Comparison of ENCODE assay signal across 8 cellular contexts in the genomic region with DNA sequence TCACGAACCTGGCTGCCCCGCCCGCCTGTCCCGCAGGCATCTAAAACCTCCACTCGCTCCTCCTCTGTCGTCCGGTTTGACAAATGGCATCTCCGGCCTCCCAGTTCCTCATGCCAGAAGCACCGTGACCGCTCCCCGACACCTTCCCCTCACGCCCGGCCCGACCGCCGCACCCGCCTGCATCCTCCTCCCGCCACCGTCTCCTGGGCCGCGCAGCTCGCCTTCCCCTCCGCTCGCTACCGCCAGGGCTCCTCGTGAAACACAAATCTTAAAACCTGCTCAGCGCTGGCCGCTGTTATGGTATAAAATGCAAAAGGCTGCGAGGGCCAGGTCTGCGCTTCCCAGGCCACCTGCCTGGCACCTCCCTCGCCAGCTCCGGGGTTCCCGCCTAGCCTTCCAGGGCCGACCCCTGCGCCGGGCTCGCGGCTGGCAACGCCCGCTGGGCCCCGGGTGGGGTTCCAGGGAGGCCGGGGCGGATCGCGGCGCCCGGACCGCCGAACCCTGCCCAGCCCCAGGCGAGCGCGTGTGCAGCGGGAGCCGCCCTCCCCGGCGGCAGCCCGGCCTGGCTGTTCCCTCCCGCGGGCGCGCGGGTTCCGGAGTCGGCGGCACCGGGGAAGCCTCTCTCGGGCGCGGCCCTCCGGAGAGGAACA. TPM values are rescaled to one million over a fixed set of nuclear protein-coding genes. Genes with fewer than 3 reads are reported as not detected.
A peak's percentile ranks its signal among the peaks of the same experiment; 100 is the strongest.
DNase-seq lines count a peak whose midpoint lies in the region; ATAC-seq and TF ChIP-seq lines count a peak whose summit lies in the region.

No MANE protein-coding gene starts in this region.

- CTCF ChIA-PET in AG04449 (lab: Yijun Ruan, JAX): interaction anchor here (1.3 to 2.4 kb wide), 3 partner anchors 8 to 147 kb away, joined by 3 to 10 read pairs (median 7); no protein-coding TSS in a partner anchor

- H3K9me3 ChIP-seq in ovary: no peaks in the 10 kb centered on the region

- no peak for TF ChIP-seq POLR2A in ovary (IDR thresholded peaks at IDR 0.05)

- no peaks in the 10 kb centered on the region for H3K36me3 Mint-ChIP-seq in activated T-cell treated with anti-CD3 and anti-CD28 coated beads, Interleukin-2, amount 50 U/mL, for 4 hours (ENCODE audit: insufficient read depth)

- no peaks in the 10 kb centered on the region for H3K27me3 Mint-ChIP-seq in activated T-cell treated with anti-CD3 and anti-CD28 coated beads, Interleukin-2, amount 50 U/mL, for 4 hours (ENCODE audit: low read depth)

- H3K4me3 Mint-ChIP-seq in activated T-cell treated with anti-CD3 and anti-CD28 coated beads, Interleukin-2, amount 50 U/mL, for 4 hours: peak overlapping the region; percentile 84

- POLR2A ChIA-PET in AG04449 (lab: Yijun Ruan, JAX): interaction anchor here (0.8 to 2.0 kb wide), 7 partner anchors 10 to 361 kb away, joined by 3 to 31 read pairs (median 8); partner anchors contain the start of genes EME2, MAPK8IP3, MRPS34 and NME3

- intact Hi-C loops in ovary (cut with DNase I): no loop called here

- H3K4me1 ChIP-seq in ovary (ENCODE audit: insufficient read depth): peaks cover 8% of the 10 kb centered on the region

- no peak for TF ChIP-seq EP300 in ovary (IDR thresholded peaks at IDR 0.05)

- H3K9me3 Mint-ChIP-seq in activated T-cell treated with anti-CD3 and anti-CD28 coated beads, Interleukin-2, amount 50 U/mL, for 4 hours: no peaks in the 10 kb centered on the region

- peak overlapping the region; percentile 76 for H3K4me3 ChIP-seq in AG04449 (ENCODE audit: low read depth, low read length)
- peak overlapping the region; percentile 76 to 79 for H3K4me3 ChIP-seq in foreskin fibroblast (ENCODE audit: low read depth in 1 of 2, low read length in 2 of 2)
- peak overlapping the region; percentile 78 for H3K4me3 ChIP-seq in ovary

- peaks cover 24% of the 10 kb centered on the region for H3K4me1 Mint-ChIP-seq in activated T-cell treated with anti-CD3 and anti-CD28 coated beads, Interleukin-2, amount 50 U/mL, for 4 hours (ENCODE audit: low read depth)

- peak; percentile 4 for ATAC-seq in GM18868 (IDR thresholded peaks at IDR 0.05; ENCODE audit: unreplicated experiment)
- ATAC-seq in HG03571 (IDR thresholded peaks at IDR 0.05; ENCODE audit: unreplicated experiment): peak; percentile 1
- peak; percentile 15 to 19 for ATAC-seq in activated T-cell treated with anti-CD3 and anti-CD28 coated beads, Interleukin-2, amount 50 U/mL, for 4 hours

- 1 to 2% (median 1%) methylated on average over 34 to 70 of the region's 70 CpGs for WGBS in ovary, 3 donors

- no peaks in the 10 kb centered on the region for H3K27me3 ChIP-seq in ovary

- TF ChIP-seq CTCF in AG04449 (IDR thresholded peaks at IDR 0.05; ENCODE audit: insufficient read depth, low read length, missing control alignments) (peak; percentile 11), foreskin fibroblast (IDR thresholded peaks at IDR 0.05; ENCODE audit: low read depth, low read length) (peak; percentile 3), ovary (IDR thresholded peaks at IDR 0.05) (no peak)

- peak overlapping the region; percentile 90 to 95 for H3K27ac ChIP-seq in ovary

- no peaks in the 10 kb centered on the region for H3K36me3 ChIP-seq in ovary

- DNase-seq in AG04449 (ENCODE audit: low read depth, low spot score): no peak
- DNase-seq in activated T-cell treated with anti-CD3 and anti-CD28 coated beads, Interleukin-2, amount 50 U/mL, for 4 hours: no peak
- peak in 1 of 2 donors; percentile 60 for DNase-seq in foreskin fibroblast
- peak in 2 of 5 donors; percentile 47 to 48 for DNase-seq in ovary
- no peak for DNase-seq in NK-92 (lab: John Stamatoyannopoulos, UW; ENCODE audit: unreplicated experiment)
- no peak for DNase-seq in occipital lobe (lab: John Stamatoyannopoulos, UW)

RNA-seq across cellular contexts. Expression of gene SPSB3, which starts 0.5 kb away (rescaled TPM):
- total RNA-seq in activated T-cell treated with anti-CD3 and anti-CD28 coated beads, Interleukin-2, amount 50 U/mL, for 4 hours: 10 to 100 TPM; 15.5 to 20.8 (median 16.8) TPM
- total RNA-seq in ovary (10 to 100 TPM; 34.9 to 98.5 (median 57.6) TPM), occipital lobe (60.5 TPM)
- 100 to 1,000 TPM in 1 of 2 donors, 1 to 10 TPM in 1; 2.4 to 138 TPM for polyA plus RNA-seq in ovary

RNA-seq across cellular contexts. Expression of gene NUBP2, which starts 0.9 kb away (rescaled TPM):
- 100 to 1,000 TPM in 1 of 3 donors, 10 to 100 TPM in 2; 85.7 to 101 (median 94.7) TPM for total RNA-seq in activated T-cell treated with anti-CD3 and anti-CD28 coated beads, Interleukin-2, amount 50 U/mL, for 4 hours
- total RNA-seq in ovary: 10 to 100 TPM; 42.8 to 72.0 (median 52.3) TPM
- 10 to 100 TPM in 1 of 2 donors, under 1 TPM in 1; 0.50 to 76.5 TPM for polyA plus RNA-seq in ovary
- 37.9 TPM for total RNA-seq in occipital lobe

RNA-seq across cellular contexts. Expression of gene MRPS34, which starts 8.9 kb away (rescaled TPM):
- total RNA-seq in activated T-cell treated with anti-CD3 and anti-CD28 coated beads, Interleukin-2, amount 50 U/mL, for 4 hours: 100 to 1,000 TPM; 223 to 288 (median 265) TPM
- total RNA-seq in ovary (10 to 100 TPM; 47.5 to 79.4 (median 53.6) TPM), occipital lobe (30.6 TPM)
- 10 to 100 TPM; 31.8 to 61.4 TPM for polyA plus RNA-seq in ovary

RNA-seq across cellular contexts. Expression of gene EME2, which starts 9.3 kb away (rescaled TPM):
- 10 to 100 TPM; 30.4 to 39.1 (median 35.7) TPM for total RNA-seq in activated T-cell treated with anti-CD3 and anti-CD28 coated beads, Interleukin-2, amount 50 U/mL, for 4 hours
- total RNA-seq in ovary (10 to 100 TPM in 6 of 7 donors, 1 to 10 TPM in 1; 6.2 to 19.2 (median 16.1) TPM), occipital lobe (6.9 TPM)
- polyA plus RNA-seq in ovary: 1 to 10 TPM in 1 of 2 donors, under 1 TPM in 1; 0.83 to 4.6 TPM

RNA-seq across cellular contexts. Expression of gene NME3, which starts 10.5 kb away (rescaled TPM):
- 10 to 100 TPM; 37.2 to 37.6 (median 37.4) TPM for total RNA-seq in activated T-cell treated with anti-CD3 and anti-CD28 coated beads, Interleukin-2, amount 50 U/mL, for 4 hours
- 100 to 1,000 TPM in 1 of 7 donors, 10 to 100 TPM in 6; 68.6 to 129 (median 86.8) TPM for total RNA-seq in ovary
- polyA plus RNA-seq in ovary: 100 to 1,000 TPM in 1 of 2 donors, not detected in 1; 128 TPM
- total RNA-seq in occipital lobe: 26.2 TPM

Comparison
In these comparisons a context has a peak if more than half of its experiments do, and no peak if none do; other contexts are left out.
1. CTCF ChIP-seq: peak in AG04449 (single experiment) and foreskin fibroblast (single experiment); none in ovary (0 of 3).
2. Peak in every context shown above with its lines, with median percentiles within 50 percentile points of each other: H3K4me3 ChIP-seq and ATAC-seq.